In genomic region chr17:35808962-35809854, GRCh38 we compare ENCODE assay signal across 1 cellular context.
A peak's percentile ranks its signal among the peaks of the same experiment; 100 is the strongest.
TF ChIP-seq lines count a peak whose summit lies in the region.

TSS of gene TAF15 (plus strand) at chr17:35809484. CDS start at chr17:35809570, 86 bp downstream.

TF ChIP-seq in K562, 482 proteins besides CTCF, POLR2A, EP300 and RAD21 (continued from another document and continues in another):
- TF ChIP-seq, protein P1, sequence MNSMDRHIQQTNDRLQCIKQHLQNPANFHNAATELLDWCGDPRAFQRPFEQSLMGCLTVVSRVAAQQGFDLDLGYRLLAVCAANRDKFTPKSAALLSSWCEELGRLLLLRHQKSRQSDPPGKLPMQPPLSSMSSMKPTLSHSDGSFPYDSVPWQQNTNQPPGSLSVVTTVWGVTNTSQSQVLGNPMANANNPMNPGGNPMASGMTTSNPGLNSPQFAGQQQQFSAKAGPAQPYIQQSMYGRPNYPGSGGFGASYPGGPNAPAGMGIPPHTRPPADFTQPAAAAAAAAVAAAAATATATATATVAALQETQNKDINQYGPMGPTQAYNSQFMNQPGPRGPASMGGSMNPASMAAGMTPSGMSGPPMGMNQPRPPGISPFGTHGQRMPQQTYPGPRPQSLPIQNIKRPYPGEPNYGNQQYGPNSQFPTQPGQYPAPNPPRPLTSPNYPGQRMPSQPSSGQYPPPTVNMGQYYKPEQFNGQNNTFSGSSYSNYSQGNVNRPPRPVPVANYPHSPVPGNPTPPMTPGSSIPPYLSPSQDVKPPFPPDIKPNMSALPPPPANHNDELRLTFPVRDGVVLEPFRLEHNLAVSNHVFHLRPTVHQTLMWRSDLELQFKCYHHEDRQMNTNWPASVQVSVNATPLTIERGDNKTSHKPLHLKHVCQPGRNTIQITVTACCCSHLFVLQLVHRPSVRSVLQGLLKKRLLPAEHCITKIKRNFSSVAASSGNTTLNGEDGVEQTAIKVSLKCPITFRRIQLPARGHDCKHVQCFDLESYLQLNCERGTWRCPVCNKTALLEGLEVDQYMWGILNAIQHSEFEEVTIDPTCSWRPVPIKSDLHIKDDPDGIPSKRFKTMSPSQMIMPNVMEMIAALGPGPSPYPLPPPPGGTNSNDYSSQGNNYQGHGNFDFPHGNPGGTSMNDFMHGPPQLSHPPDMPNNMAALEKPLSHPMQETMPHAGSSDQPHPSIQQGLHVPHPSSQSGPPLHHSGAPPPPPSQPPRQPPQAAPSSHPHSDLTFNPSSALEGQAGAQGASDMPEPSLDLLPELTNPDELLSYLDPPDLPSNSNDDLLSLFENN (IDR thresholded peaks at IDR 0.05; ENCODE audit: low read depth in 2 of 2, low read length in 2 of 2) = peak in 1 of 2 experiments; percentile 13; a peak in 1 of 4 replicates
- TF ChIP-seq PRDM10 (IDR thresholded peaks at IDR 0.05; ENCODE audit: partially characterized antibody) (peak; percentile 100), SREBF1 (IDR thresholded peaks at IDR 0.05; ENCODE audit: borderline replicate concordance, low read depth, low read length) (peak; percentile 97), TAF9B (IDR thresholded peaks at IDR 0.05; ENCODE audit: partially characterized antibody) (peak; percentile 97), RAD51 (IDR thresholded peaks at IDR 0.05; ENCODE audit: borderline replicate concordance, low read depth) (peak; percentile 15; the same call in 1 of the 2 replicates), NUFIP1 (IDR thresholded peaks at IDR 0.05; ENCODE audit: partially characterized antibody) (peak; percentile 95), THRAP3 (IDR thresholded peaks at IDR 0.05; ENCODE audit: borderline replicate concordance) (no peak), ARID1B (IDR thresholded peaks at IDR 0.05) (no peak; the same call in 1 of the 2 replicates), SMAD2 (IDR thresholded peaks at IDR 0.05; ENCODE audit: low read depth, low read length) (no peak), ZNF57 (CRISPR knock-in tag; IDR thresholded peaks at IDR 0.05) (0 out of 2 replicates have a peak, but pooled peaks have one; percentile 34), NFRKB (IDR thresholded peaks at IDR 0.05; ENCODE audit: low read depth) (peak; percentile 90; the same call in 1 of the 2 replicates), TBP (optimal IDR thresholded peaks at IDR 0.05; ENCODE audit: low read depth, low read length) (peak; percentile 97), SUPT5H (IDR thresholded peaks at IDR 0.05) (peak; percentile 99), DIDO1 (tag; IDR thresholded peaks at IDR 0.05; ENCODE audit: low read depth) (0 out of 2 replicates have a peak, but pooled peaks have one; percentile 39), ZNF282 (CRISPR knock-in tag; IDR thresholded peaks at IDR 0.05) (no peak), FOXK2 (conservative IDR thresholded peaks at IDR 0.05 in 1 of 2, IDR thresholded peaks at IDR 0.05 in 1 of 2; ENCODE audit: low read depth in 2 of 2) (peak; percentile 4 to 100; a peak in 3 of 4 replicates), ZBTB33 (CRISPR knock-in tag; IDR thresholded peaks at IDR 0.05) (peak; percentile 12; the same call in 1 of the 2 replicates), SMAD4 (CRISPR knock-in tag; conservative IDR thresholded peaks at IDR 0.05) (peak; percentile 79), U2AF2 (optimal IDR thresholded peaks at IDR 0.05; ENCODE audit: low read depth, low read length) (no peak), SRSF1 (IDR thresholded peaks at IDR 0.05; ENCODE audit: low read depth, low read length) (0 out of 2 replicates have a peak, but pooled peaks have one; percentile 54), CC2D1A (IDR thresholded peaks at IDR 0.05) (no peak), FOXP1 (CRISPR knock-in tag; IDR thresholded peaks at IDR 0.05) (no peak), SMAD3 (CRISPR knock-in tag; conservative IDR thresholded peaks at IDR 0.05) (0 out of 2 replicates have a peak, but pooled peaks have one; percentile 76), BRF2 (IDR thresholded peaks at IDR 0.05; ENCODE audit: borderline replicate concordance, insufficient read depth, insufficient read length) (no peak), ZNF384 (IDR thresholded peaks at IDR 0.05; ENCODE audit: low read depth, low read length) (no peak), PTBP1 (IDR thresholded peaks at IDR 0.05; ENCODE audit: low read depth, low read length) (0 out of 2 replicates have a peak, but pooled peaks have one; percentile 52), ETV1 (tag; conservative IDR thresholded peaks at IDR 0.05; ENCODE audit: low read depth) (0 out of 2 replicates have a peak, but pooled peaks have one; percentile 46), FOS (IDR thresholded peaks at IDR 0.05; ENCODE audit: extremely low read depth, insufficient read length) (peak; percentile 26), YY1 (IDR thresholded peaks at IDR 0.05; ENCODE audit: borderline replicate concordance in 1 of 3, control insufficient read depth in 1 of 3, extremely low read depth in 1 of 3, insufficient read depth in 3 of 3, insufficient read length in 1 of 3, insufficient replicate concordance in 2 of 3, low read depth in 1 of 3, low read length in 2 of 3) (peak; percentile 87 to 92 (median 88)), SETDB1 (IDR thresholded peaks at IDR 0.05; ENCODE audit: low read length) (no peak), BHLHE40 (IDR thresholded peaks at IDR 0.05; ENCODE audit: low read length) (peak; percentile 97), CCNT2 (IDR thresholded peaks at IDR 0.05; ENCODE audit: borderline replicate concordance, extremely low read depth, insufficient read length, low read depth, low read length) (peak; percentile 65)
- TF ChIP-seq, protein P2, sequence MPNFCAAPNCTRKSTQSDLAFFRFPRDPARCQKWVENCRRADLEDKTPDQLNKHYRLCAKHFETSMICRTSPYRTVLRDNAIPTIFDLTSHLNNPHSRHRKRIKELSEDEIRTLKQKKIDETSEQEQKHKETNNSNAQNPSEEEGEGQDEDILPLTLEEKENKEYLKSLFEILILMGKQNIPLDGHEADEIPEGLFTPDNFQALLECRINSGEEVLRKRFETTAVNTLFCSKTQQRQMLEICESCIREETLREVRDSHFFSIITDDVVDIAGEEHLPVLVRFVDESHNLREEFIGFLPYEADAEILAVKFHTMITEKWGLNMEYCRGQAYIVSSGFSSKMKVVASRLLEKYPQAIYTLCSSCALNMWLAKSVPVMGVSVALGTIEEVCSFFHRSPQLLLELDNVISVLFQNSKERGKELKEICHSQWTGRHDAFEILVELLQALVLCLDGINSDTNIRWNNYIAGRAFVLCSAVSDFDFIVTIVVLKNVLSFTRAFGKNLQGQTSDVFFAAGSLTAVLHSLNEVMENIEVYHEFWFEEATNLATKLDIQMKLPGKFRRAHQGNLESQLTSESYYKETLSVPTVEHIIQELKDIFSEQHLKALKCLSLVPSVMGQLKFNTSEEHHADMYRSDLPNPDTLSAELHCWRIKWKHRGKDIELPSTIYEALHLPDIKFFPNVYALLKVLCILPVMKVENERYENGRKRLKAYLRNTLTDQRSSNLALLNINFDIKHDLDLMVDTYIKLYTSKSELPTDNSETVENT (CRISPR knock-in tag; IDR thresholded peaks at IDR 0.05) = peak; percentile 62; the same call in 1 of the 2 replicates
- TF ChIP-seq, protein P3, sequence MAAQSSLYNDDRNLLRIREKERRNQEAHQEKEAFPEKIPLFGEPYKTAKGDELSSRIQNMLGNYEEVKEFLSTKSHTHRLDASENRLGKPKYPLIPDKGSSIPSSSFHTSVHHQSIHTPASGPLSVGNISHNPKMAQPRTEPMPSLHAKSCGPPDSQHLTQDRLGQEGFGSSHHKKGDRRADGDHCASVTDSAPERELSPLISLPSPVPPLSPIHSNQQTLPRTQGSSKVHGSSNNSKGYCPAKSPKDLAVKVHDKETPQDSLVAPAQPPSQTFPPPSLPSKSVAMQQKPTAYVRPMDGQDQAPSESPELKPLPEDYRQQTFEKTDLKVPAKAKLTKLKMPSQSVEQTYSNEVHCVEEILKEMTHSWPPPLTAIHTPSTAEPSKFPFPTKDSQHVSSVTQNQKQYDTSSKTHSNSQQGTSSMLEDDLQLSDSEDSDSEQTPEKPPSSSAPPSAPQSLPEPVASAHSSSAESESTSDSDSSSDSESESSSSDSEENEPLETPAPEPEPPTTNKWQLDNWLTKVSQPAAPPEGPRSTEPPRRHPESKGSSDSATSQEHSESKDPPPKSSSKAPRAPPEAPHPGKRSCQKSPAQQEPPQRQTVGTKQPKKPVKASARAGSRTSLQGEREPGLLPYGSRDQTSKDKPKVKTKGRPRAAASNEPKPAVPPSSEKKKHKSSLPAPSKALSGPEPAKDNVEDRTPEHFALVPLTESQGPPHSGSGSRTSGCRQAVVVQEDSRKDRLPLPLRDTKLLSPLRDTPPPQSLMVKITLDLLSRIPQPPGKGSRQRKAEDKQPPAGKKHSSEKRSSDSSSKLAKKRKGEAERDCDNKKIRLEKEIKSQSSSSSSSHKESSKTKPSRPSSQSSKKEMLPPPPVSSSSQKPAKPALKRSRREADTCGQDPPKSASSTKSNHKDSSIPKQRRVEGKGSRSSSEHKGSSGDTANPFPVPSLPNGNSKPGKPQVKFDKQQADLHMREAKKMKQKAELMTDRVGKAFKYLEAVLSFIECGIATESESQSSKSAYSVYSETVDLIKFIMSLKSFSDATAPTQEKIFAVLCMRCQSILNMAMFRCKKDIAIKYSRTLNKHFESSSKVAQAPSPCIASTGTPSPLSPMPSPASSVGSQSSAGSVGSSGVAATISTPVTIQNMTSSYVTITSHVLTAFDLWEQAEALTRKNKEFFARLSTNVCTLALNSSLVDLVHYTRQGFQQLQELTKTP (IDR thresholded peaks at IDR 0.05; ENCODE audit: low read depth in 1 of 2, partially characterized antibody in 2 of 2) = peak in 1 of 2 experiments; percentile 65
- TF ChIP-seq, protein P4, sequence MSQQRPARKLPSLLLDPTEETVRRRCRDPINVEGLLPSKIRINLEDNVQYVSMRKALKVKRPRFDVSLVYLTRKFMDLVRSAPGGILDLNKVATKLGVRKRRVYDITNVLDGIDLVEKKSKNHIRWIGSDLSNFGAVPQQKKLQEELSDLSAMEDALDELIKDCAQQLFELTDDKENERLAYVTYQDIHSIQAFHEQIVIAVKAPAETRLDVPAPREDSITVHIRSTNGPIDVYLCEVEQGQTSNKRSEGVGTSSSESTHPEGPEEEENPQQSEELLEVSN (IDR thresholded peaks at IDR 0.05; ENCODE audit: borderline replicate concordance in 1 of 2, extremely low read depth in 1 of 2, insufficient read depth in 1 of 2, insufficient read length in 1 of 2, low read depth in 1 of 2, low read length in 1 of 2, poor library complexity in 1 of 2, severe bottlenecking in 1 of 2) = peak; percentile 57 to 87
- TF ChIP-seq, protein P5, sequence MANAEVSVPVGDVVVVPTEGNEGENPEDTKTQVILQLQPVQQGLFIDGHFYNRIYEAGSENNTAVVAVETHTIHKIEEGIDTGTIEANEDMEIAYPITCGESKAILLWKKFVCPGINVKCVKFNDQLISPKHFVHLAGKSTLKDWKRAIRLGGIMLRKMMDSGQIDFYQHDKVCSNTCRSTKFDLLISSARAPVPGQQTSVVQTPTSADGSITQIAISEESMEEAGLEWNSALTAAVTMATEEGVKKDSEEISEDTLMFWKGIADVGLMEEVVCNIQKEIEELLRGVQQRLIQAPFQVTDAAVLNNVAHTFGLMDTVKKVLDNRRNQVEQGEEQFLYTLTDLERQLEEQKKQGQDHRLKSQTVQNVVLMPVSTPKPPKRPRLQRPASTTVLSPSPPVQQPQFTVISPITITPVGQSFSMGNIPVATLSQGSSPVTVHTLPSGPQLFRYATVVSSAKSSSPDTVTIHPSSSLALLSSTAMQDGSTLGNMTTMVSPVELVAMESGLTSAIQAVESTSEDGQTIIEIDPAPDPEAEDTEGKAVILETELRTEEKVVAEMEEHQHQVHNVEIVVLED (CRISPR knock-in tag; IDR thresholded peaks at IDR 0.05) = peak; percentile 32; the same call in 1 of the 2 replicates
